In the genomic region with DNA sequence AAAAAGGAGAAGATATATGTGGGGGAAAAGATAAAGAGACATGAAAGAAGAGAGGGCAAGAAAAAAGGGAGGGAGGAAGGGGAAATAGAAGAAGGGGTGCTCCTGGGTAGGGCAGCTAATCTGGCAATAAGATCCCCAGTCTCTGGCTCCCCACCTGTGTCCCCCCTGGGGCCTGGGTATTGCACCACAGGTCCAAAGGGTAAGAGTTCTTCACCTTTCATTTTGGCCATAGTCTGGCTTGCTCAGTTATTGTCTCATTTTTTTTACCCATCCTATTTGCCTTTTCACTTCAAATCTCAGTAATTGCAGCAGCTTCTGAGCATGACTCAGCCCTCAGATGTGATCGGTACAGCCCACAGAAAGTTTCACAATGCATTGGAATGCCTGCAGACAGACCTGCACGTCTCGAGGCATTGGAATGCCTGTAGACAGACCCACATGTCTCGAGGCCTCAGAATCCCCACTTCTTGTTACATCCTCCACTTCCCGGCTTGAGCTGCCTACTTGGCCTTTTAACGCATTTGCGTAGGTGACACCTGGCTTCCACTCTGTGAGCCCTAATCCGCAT, we compare ENCODE assay signal across 9 cellular contexts.
DNase-seq lines count a peak whose midpoint lies in the region; ATAC-seq, FAIRE-seq and TF ChIP-seq lines count a peak whose summit lies in the region.
"Had no signal": no experiment of that assay in that cellular context is flagged by ENCODE, and none has a peak within 500 bp of the region (broad histone marks: within the 10 kb centered on the region; RNA-seq: fewer than 3 reads in every experiment).

No MANE protein-coding gene starts in this region.

- no peaks in the 10 kb centered on the region for H4K20me1 ChIP-seq in astrocyte (ENCODE audit: insufficient read depth, low read length)

- H3K4me3 Mint-ChIP-seq in astrocyte (ENCODE audit: unreplicated experiment) (no peak overlapping the region), mesothelial cell of epicardium (no peak overlapping the region)
- H3K4me3 Mint-ChIP-seq: activated naive CD8-positive, alpha-beta T cell had no signal

- H3K9me3 Mint-ChIP-seq in astrocyte (ENCODE audit: unreplicated experiment) (no peaks in the 10 kb centered on the region), mesothelial cell of epicardium (no peaks in the 10 kb centered on the region)

- H3K27ac Mint-ChIP-seq in astrocyte (ENCODE audit: unreplicated experiment) (peak overlapping the region; percentile 98), mesothelial cell of epicardium (peak overlapping the region; percentile 76)
- H3K27ac Mint-ChIP-seq: activated naive CD8-positive, alpha-beta T cell had no signal

- no peaks in the 10 kb centered on the region for H3K36me3 ChIP-seq in astrocyte (ENCODE audit: insufficient read depth, low read length)

- TF ChIP-seq CTCF in AG09319 (IDR thresholded peaks at IDR 0.05; ENCODE audit: low read depth, low read length) (no peak), astrocyte (IDR thresholded peaks at IDR 0.05; ENCODE audit: insufficient read depth, low read depth, low read length) (no peak), mesothelial cell of epicardium (IDR thresholded peaks at IDR 0.05; ENCODE audit: unreplicated experiment) (no peak)

- no peak overlapping the region for H2AFZ ChIP-seq in astrocyte (ENCODE audit: low read depth, low read length)

- H3K36me3 Mint-ChIP-seq in astrocyte (ENCODE audit: low read depth, unreplicated experiment) (no peaks in the 10 kb centered on the region), mesothelial cell of epicardium (no peaks in the 10 kb centered on the region)
- H3K36me3 Mint-ChIP-seq: activated naive CD8-positive, alpha-beta T cell had no signal

- H3K4me3 ChIP-seq in astrocyte (ENCODE audit: insufficient read depth, low read depth, low read length): no peak overlapping the region

- peak; percentile 99 for FAIRE-seq in astrocyte (lab: Jason Lieb, UNC)

- peaks cover 65% of the 10 kb centered on the region for H3K4me1 Mint-ChIP-seq in astrocyte (ENCODE audit: low read depth, unreplicated experiment)
- H3K4me1 Mint-ChIP-seq in mesothelial cell of epicardium: peaks cover 24% of the 10 kb centered on the region

- H3K79me2 ChIP-seq in astrocyte (ENCODE audit: insufficient read depth, low read length): no peaks in the 10 kb centered on the region

- H3K4me1 ChIP-seq in astrocyte (ENCODE audit: insufficient read depth, low read length): peaks cover 71% of the 10 kb centered on the region

- H3K9ac ChIP-seq in astrocyte (ENCODE audit: low read length): peak overlapping the region; percentile 38

- H3K27me3 ChIP-seq in astrocyte (ENCODE audit: insufficient read depth, low read length): no peaks in the 10 kb centered on the region

- peak; percentile 68 for DNase-seq in AG09319 (ENCODE audit: extremely low read depth, low read depth)
- peak; percentile 99 for DNase-seq in astrocyte (ENCODE audit: low read depth)
- peak in 1 of 2 experiments; percentile 43 for DNase-seq in mesothelial cell of epicardium (ENCODE audit: low spot score in 2 of 2, unreplicated experiment in 2 of 2)
- no peak for DNase-seq in NCI-H1417 (lab: John Stamatoyannopoulos, UW)
- no peak for DNase-seq in pons (ENCODE audit: low spot score)
- DNase-seq in globus pallidus (ENCODE audit: low spot score): no peak

- no peaks in the 10 kb centered on the region for H3K9me3 ChIP-seq in astrocyte (ENCODE audit: insufficient read depth, low read depth, low read length)

- H3K27ac ChIP-seq in astrocyte (ENCODE audit: low read depth, low read length): peak overlapping the region; percentile 69

- H3K4me2 ChIP-seq in astrocyte (ENCODE audit: low read length): peak overlapping the region; percentile 49

- ATAC-seq in HG03442 (IDR thresholded peaks at IDR 0.05; ENCODE audit: unreplicated experiment): peak; percentile 47
- no peak for ATAC-seq in HG02763 (IDR thresholded peaks at IDR 0.05; ENCODE audit: unreplicated experiment)

- H3K27me3 Mint-ChIP-seq in astrocyte (ENCODE audit: low read depth, unreplicated experiment) (no peaks in the 10 kb centered on the region), mesothelial cell of epicardium (ENCODE audit: low read depth) (no peaks in the 10 kb centered on the region)

Comparison
In these comparisons a context has a peak if more than half of its experiments do, and no peak if none do; other contexts are left out.
1. DNase-seq: peak in AG09319 (single experiment) and astrocyte (single experiment); none in NCI-H1417 (0 of 3), pons (single experiment) and globus pallidus (single experiment).